ENCODE assay signal across 39 cellular contexts in the genomic region with DNA sequence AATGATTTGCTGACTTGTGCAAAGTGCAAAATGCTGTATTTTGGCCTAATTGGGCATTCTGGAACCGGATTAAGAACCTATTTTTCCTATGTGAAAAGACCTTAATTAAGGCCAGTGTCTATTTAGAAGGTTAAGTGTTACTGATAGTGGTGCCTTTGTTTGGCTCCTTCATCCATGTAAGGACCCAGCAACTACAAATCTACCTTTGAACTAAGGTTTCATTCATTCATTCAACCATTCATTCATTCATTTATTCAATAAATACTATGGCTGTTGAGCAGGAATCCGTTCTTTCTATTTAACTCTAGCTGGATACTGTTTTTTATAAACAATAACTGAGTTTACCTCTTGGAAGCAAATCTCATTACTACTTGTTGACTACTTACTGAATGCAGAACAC. TPM values are rescaled to one million over a fixed set of nuclear protein-coding genes. Genes with fewer than 3 reads are reported as not detected.
"Had no signal": no experiment of that assay in that cellular context is flagged by ENCODE, and none has a peak within 500 bp of the region (broad histone marks: within the 10 kb centered on the region; RNA-seq: fewer than 3 reads in every experiment).

No MANE protein-coding gene starts in this region.

- H3K27me3 ChIP-seq: adrenal gland, ascending aorta, cardiac muscle cell had no signal

- H3K4me3 Mint-ChIP-seq: activated B cell treated with CpG ODN at 0.5 μM for 24 hours; activated CD4-positive, alpha-beta memory T cell treated with anti-CD3 and anti-CD28 coated beads for 36 hours; activated CD4-positive, alpha-beta T cell treated with anti-CD3 and anti-CD28 coated beads, Interleukin-2, amount 10 ng/mL, durations not matched to agents 24 days and 14 days; activated CD8-positive, alpha-beta T cell treated with anti-CD3 and anti-CD28 coated beads for 36 hours; activated naive CD4-positive, alpha-beta T cell treated with anti-CD3 and anti-CD28 coated beads for 36 hours; activated naive CD8-positive, alpha-beta T cell treated with anti-CD3 and anti-CD28 coated beads for 36 hours; activated T-cell treated with anti-CD3 and anti-CD28 coated beads, Interleukin-2, amount 50 U/mL, for 4 hours; activated T-cell treated with anti-CD3 and anti-CD28 coated beads, Interleukin-2, amount 50 U/mL, for 72 hours; activated T-helper 1 cell treated with anti-CD3 and anti-CD28 coated beads, Interleukin-12 subunit alpha, Interleukin-12 subunit beta, Interleukin-2, Interleukin-4 antibody, amounts not matched to agents 30 ng/mL and 10 ng/mL and 1 ng/mL, durations not matched to agents 14 hours and 24 hours and 36 hours; activated T-helper 17 cell treated with anti-CD3 and anti-CD28 coated beads, Interleukin-2, amount 50 U/mL, for 72 hours; brain; central memory CD8-positive, alpha-beta T cell; T-helper 1 cell treated with Interleukin-12 subunit alpha and Interleukin-12 subunit beta and Interleukin-4 antibody, amounts not matched to agents 30 μg/mL and 1 μg/mL, for 36 hours; T-helper 2 cell treated with Interferon-gamma antibody and Interleukin-4, amounts not matched to agents 5 μg/mL and 100 μg/mL, for 36 hours had no signal

- H3K27me3 Mint-ChIP-seq: activated B cell treated with CpG ODN at 0.5 μM for 24 hours; activated CD4-positive, alpha-beta memory T cell treated with anti-CD3 and anti-CD28 coated beads for 36 hours; activated CD4-positive, alpha-beta T cell treated with anti-CD3 and anti-CD28 coated beads, Interleukin-2, amount 10 ng/mL, durations not matched to agents 24 days and 14 days; activated CD8-positive, alpha-beta T cell treated with anti-CD3 and anti-CD28 coated beads for 36 hours; activated naive CD8-positive, alpha-beta T cell treated with anti-CD3 and anti-CD28 coated beads for 36 hours; activated T-helper 17 cell treated with anti-CD3 and anti-CD28 coated beads, Interleukin-2, amount 50 U/mL, for 72 hours; brain; central memory CD8-positive, alpha-beta T cell had no signal

- H3K4me3 ChIP-seq: adrenal gland, ascending aorta, cardiac muscle cell had no signal

- H3K27ac Mint-ChIP-seq: activated B cell treated with CpG ODN at 0.5 μM for 24 hours; activated CD4-positive, alpha-beta memory T cell treated with anti-CD3 and anti-CD28 coated beads for 36 hours; activated CD4-positive, alpha-beta T cell treated with anti-CD3 and anti-CD28 coated beads, Interleukin-2, amount 10 ng/mL, durations not matched to agents 24 days and 14 days; activated CD8-positive, alpha-beta T cell treated with anti-CD3 and anti-CD28 coated beads for 36 hours; activated naive CD4-positive, alpha-beta T cell treated with anti-CD3 and anti-CD28 coated beads for 36 hours; activated naive CD4-positive, alpha-beta T cell treated with anti-CD3 and anti-CD28 coated beads, Interleukin-2, amount 50 U/mL, for 72 hours; activated naive CD8-positive, alpha-beta T cell treated with anti-CD3 and anti-CD28 coated beads for 36 hours; activated T-cell treated with anti-CD3 and anti-CD28 coated beads, Interleukin-2, amount 50 U/mL, for 72 hours; activated T-helper 1 cell treated with anti-CD3 and anti-CD28 coated beads, Interleukin-12 subunit alpha, Interleukin-12 subunit beta, Interleukin-2, Interleukin-4 antibody, amounts not matched to agents 30 ng/mL and 10 ng/mL and 1 ng/mL, durations not matched to agents 14 hours and 24 hours and 36 hours; activated T-helper 17 cell treated with anti-CD3 and anti-CD28 coated beads, Interleukin-2, amount 50 U/mL, for 72 hours; brain; T-helper 1 cell treated with Interleukin-12 subunit alpha and Interleukin-12 subunit beta and Interleukin-4 antibody, amounts not matched to agents 30 μg/mL and 1 μg/mL, for 36 hours; T-helper 2 cell treated with Interferon-gamma antibody and Interleukin-4, amounts not matched to agents 5 μg/mL and 100 μg/mL, for 36 hours had no signal

- H3K27ac ChIP-seq: adrenal gland, ascending aorta, cardiac muscle cell, VCaP had no signal

- H3K9me3 ChIP-seq: adrenal gland, ascending aorta had no signal

- H3K36me3 ChIP-seq: adrenal gland had no signal

- DNase-seq: activated B cell treated with CpG ODN at 0.5 μM for 24 hours; activated CD4-positive, alpha-beta memory T cell treated with anti-CD3 and anti-CD28 coated beads for 36 hours; activated CD4-positive, alpha-beta T cell treated with anti-CD3 and anti-CD28 coated beads for 4 hours; activated CD4-positive, alpha-beta T cell treated with anti-CD3 and anti-CD28 coated beads, Interleukin-2, amount 10 ng/mL, durations not matched to agents 24 days and 14 days; activated CD4-positive, alpha-beta T cell treated with anti-CD3 and anti-CD28 coated beads, Interleukin-2, amount 50 U/mL, for 1 hour; activated CD4-positive, alpha-beta T cell treated with anti-CD3 and anti-CD28 coated beads, Interleukin-2, amount 50 U/mL, for 4 hours; activated CD4-positive, CD25-positive, alpha-beta regulatory T cell treated with anti-CD3 and anti-CD28 coated beads, Interleukin-2, amount 50 U/mL, for 72 hours; activated CD8-positive, alpha-beta memory T cell treated with anti-CD3 and anti-CD28 coated beads, Interleukin-2, amount 50 U/mL, for 4 hours; activated CD8-positive, alpha-beta T cell treated with anti-CD3 and anti-CD28 coated beads for 36 hours; activated effector memory CD4-positive, alpha-beta T cell treated with anti-CD3 and anti-CD28 coated beads, Interleukin-2, amount 50 U/mL, for 16 hours; activated gamma-delta T cell treated with Interleukin-2 at 50 U/mL for 16 hours; activated naive CD4-positive, alpha-beta T cell; activated naive CD4-positive, alpha-beta T cell treated with anti-CD3 and anti-CD28 coated beads for 36 hours; activated naive CD4-positive, alpha-beta T cell treated with anti-CD3 and anti-CD28 coated beads, Interleukin-2, amount 50 U/mL, for 16 hours; activated naive CD8-positive, alpha-beta T cell treated with anti-CD3 and anti-CD28 coated beads for 36 hours; activated T-cell treated with anti-CD3 and anti-CD28 coated beads for 4 hours; activated T-cell treated with anti-CD3 and anti-CD28 coated beads, Interleukin-2, amount 50 U/mL, for 1 hour; activated T-cell treated with anti-CD3 and anti-CD28 coated beads, Interleukin-2, amount 50 U/mL, for 4 hours; activated T-cell treated with anti-CD3 and anti-CD28 coated beads, Interleukin-2, amount 50 U/mL, for 72 hours; amniotic stem cell; caudate nucleus; cerebellar nuclear complex; T-helper 1 cell; T-helper 2 cell; T-helper 9 cell had no signal

- FAIRE-seq: bronchial epithelial cell, TTC549 had no signal

- ATAC-seq: activated CD8-positive, alpha-beta T cell treated with anti-CD3 and anti-CD28 coated beads for 36 hours; activated naive CD4-positive, alpha-beta T cell treated with anti-CD3 and anti-CD28 coated beads, Interleukin-2, amount 50 U/mL, for 72 hours; activated T-cell treated with anti-CD3 and anti-CD28 coated beads, Interleukin-2, amount 50 U/mL, for 4 hours; activated T-cell treated with anti-CD3 and anti-CD28 coated beads, Interleukin-2, amount 50 U/mL, for 72 hours; activated T-helper 17 cell treated with anti-CD3 and anti-CD28 coated beads, Interleukin-2, amount 50 U/mL, for 72 hours had no signal

- H3K9me3 Mint-ChIP-seq: activated B cell treated with CpG ODN at 0.5 μM for 24 hours; activated CD4-positive, alpha-beta memory T cell treated with anti-CD3 and anti-CD28 coated beads for 36 hours; activated CD4-positive, alpha-beta T cell treated with anti-CD3 and anti-CD28 coated beads, Interleukin-2, amount 10 ng/mL, durations not matched to agents 24 days and 14 days; activated CD8-positive, alpha-beta T cell treated with anti-CD3 and anti-CD28 coated beads for 36 hours; activated naive CD4-positive, alpha-beta T cell treated with anti-CD3 and anti-CD28 coated beads for 36 hours; activated naive CD4-positive, alpha-beta T cell treated with anti-CD3 and anti-CD28 coated beads, Interleukin-2, amount 50 U/mL, for 72 hours; activated naive CD8-positive, alpha-beta T cell treated with anti-CD3 and anti-CD28 coated beads for 36 hours; activated T-cell treated with anti-CD3 and anti-CD28 coated beads, Interleukin-2, amount 50 U/mL, for 4 hours; activated T-cell treated with anti-CD3 and anti-CD28 coated beads, Interleukin-2, amount 50 U/mL, for 72 hours; activated T-helper 1 cell treated with anti-CD3 and anti-CD28 coated beads, Interleukin-12 subunit alpha, Interleukin-12 subunit beta, Interleukin-2, Interleukin-4 antibody, amounts not matched to agents 30 ng/mL and 10 ng/mL and 1 ng/mL, durations not matched to agents 14 hours and 24 hours and 36 hours; activated T-helper 17 cell treated with anti-CD3 and anti-CD28 coated beads, Interleukin-2, amount 50 U/mL, for 72 hours; brain; central memory CD8-positive, alpha-beta T cell; T-helper 1 cell treated with Interleukin-12 subunit alpha and Interleukin-12 subunit beta and Interleukin-4 antibody, amounts not matched to agents 30 μg/mL and 1 μg/mL, for 36 hours; T-helper 2 cell treated with Interferon-gamma antibody and Interleukin-4, amounts not matched to agents 5 μg/mL and 100 μg/mL, for 36 hours had no signal

RNA-seq across cellular contexts. Expression of a gene that starts 36.8 kb away (rescaled TPM):
- total RNA-seq: activated B cell treated with CpG ODN at 0.5 μM for 24 hours; activated CD4-positive, alpha-beta memory T cell treated with anti-CD3 and anti-CD28 coated beads for 36 hours; activated CD4-positive, alpha-beta T cell treated with anti-CD3 and anti-CD28 coated beads, Interleukin-2, amount 10 ng/mL, durations not matched to agents 24 days and 14 days; activated CD8-positive, alpha-beta memory T cell treated with anti-CD3 and anti-CD28 coated beads for 36 hours; activated CD8-positive, alpha-beta T cell treated with anti-CD3 and anti-CD28 coated beads for 36 hours; activated naive CD4-positive, alpha-beta T cell treated with anti-CD3 and anti-CD28 coated beads for 36 hours; activated T-cell treated with anti-CD3 and anti-CD28 coated beads, Interleukin-2, amount 50 U/mL, for 4 hours; activated T-helper 1 cell treated with anti-CD3 and anti-CD28 coated beads, Interleukin-12 subunit alpha, Interleukin-12 subunit beta, Interleukin-2, Interleukin-4 antibody, amounts not matched to agents 30 ng/mL and 10 ng/mL and 1 ng/mL, durations not matched to agents 14 hours and 24 hours and 36 hours; activated T-helper 17 cell treated with anti-CD3 and anti-CD28 coated beads, Interleukin-2, amount 50 U/mL, for 72 hours; ascending aorta; bronchial epithelial cell; cardiac muscle cell had no signal
